11 cellular contexts compared by ENCODE assay signal in the genomic region with DNA sequence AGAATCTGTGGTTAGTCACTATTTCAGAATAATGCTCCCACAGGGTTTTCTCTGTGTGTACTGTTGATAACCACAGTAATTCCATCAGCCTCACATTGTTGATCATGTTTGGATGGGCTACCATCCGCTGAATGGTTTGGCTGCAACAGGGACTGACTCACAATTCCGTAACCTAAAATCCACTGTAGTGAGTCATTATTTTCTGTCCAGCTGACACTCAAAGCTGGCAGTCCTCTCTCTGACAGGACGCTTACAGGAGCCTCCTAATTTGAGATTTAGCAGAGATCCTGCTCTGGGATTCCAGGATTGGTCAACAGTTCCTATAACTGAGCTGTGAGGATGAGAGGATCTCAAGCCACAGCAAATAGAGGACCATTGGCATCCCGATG. TPM values are rescaled to one million over a fixed set of nuclear protein-coding genes. Genes with fewer than 3 reads are reported as not detected.
DNase-seq lines count a peak whose midpoint lies in the region; ATAC-seq lines count a peak whose summit lies in the region.
"Had no signal": no experiment of that assay in that cellular context is flagged by ENCODE, and none has a peak within 500 bp of the region (broad histone marks: within the 10 kb centered on the region; RNA-seq: fewer than 3 reads in every experiment).

No MANE protein-coding gene starts in this region.

- H3K4me1 ChIP-seq in right cardiac atrium (ENCODE audit: control insufficient read depth, insufficient read depth, low read length): peaks cover 6% of the 10 kb centered on the region

- H3K4me3 ChIP-seq in right cardiac atrium (ENCODE audit: low read length): no peak overlapping the region

- ATAC-seq in right cardiac atrium: peak; percentile 85 to 90
- ATAC-seq in HG03342 (IDR thresholded peaks at IDR 0.05; ENCODE audit: unreplicated experiment): no peak
- ATAC-seq in HG02981 (IDR thresholded peaks at IDR 0.05; ENCODE audit: unreplicated experiment): no peak
- ATAC-seq: stimulated activated memory B cell treated with anti-CD40 and anti-IgM and Interleukin-4, amounts not matched to agents 10 μg/mL and 1 μg/mL and 100 μg/mL, for 72 hours had no signal

- no peaks in the 10 kb centered on the region for H3K9me3 ChIP-seq in right cardiac atrium (ENCODE audit: control insufficient read depth, low read length)

- WGBS in right cardiac atrium: 44% methylated on average over 4 of the region's 4 CpGs

- H3K27me3 ChIP-seq in right cardiac atrium (ENCODE audit: control insufficient read depth, insufficient read depth): no peaks in the 10 kb centered on the region

- no peak overlapping the region for H3K27ac ChIP-seq in right cardiac atrium (ENCODE audit: low read length)

- peak; percentile 66 for DNase-seq in HK-2 (ENCODE audit: unreplicated experiment)
- DNase-seq in brain pericyte (ENCODE audit: low read depth, low spot score): peak; percentile 33
- peak in 2 of 3 donors; percentile 63 to 64 for DNase-seq in right cardiac atrium
- peak; percentile 92 for DNase-seq in stromal cell of bone marrow (ENCODE audit: low read depth)
- no peak for DNase-seq in NCI-H1105 (lab: John Stamatoyannopoulos, UW)
- DNase-seq in anterior cingulate cortex (lab: John Stamatoyannopoulos, UW): no peak
- DNase-seq: nucleus accumbens, OCI-M1 had no signal

- intact Hi-C loops in right cardiac atrium (cut with DNase I): no loop called here

RNA-seq across cellular contexts. Expression of a gene that starts 32.7 kb away (rescaled TPM):
- total RNA-seq in right cardiac atrium: not detected
- polyA plus RNA-seq in right cardiac atrium: not detected

Comparison
In these comparisons a context has a peak if more than half of its experiments do, and no peak if none do; other contexts are left out.
1. DNase-seq: peak in HK-2 (single experiment), brain pericyte (single experiment), right cardiac atrium (2 of 3) and stromal cell of bone marrow (single experiment); none in NCI-H1105 (single experiment) and anterior cingulate cortex (0 of 58).
2. ATAC-seq: peak in right cardiac atrium (2 of 2); none in HG03342 (single experiment) and HG02981 (single experiment).